Comparison of ENCODE assay signal across 8 cellular contexts in genomic region chr10:110803830-110804338, GRCh38.
DNase-seq lines count a peak whose midpoint lies in the region; ATAC-seq and TF ChIP-seq lines count a peak whose summit lies in the region.

No MANE protein-coding gene starts in this region.

- no peaks in the 10 kb centered on the region for H3K36me3 Mint-ChIP-seq in natural killer cell treated with Interleukin-12 subunit alpha and Interleukin-12 subunit beta and Interleukin-15 and Interleukin-18, amount 100 ng/mL, for 72 hours

- H3K36me3 ChIP-seq in GM06990 (ENCODE audit: control insufficient read depth, insufficient read depth, low read length): no peaks in the 10 kb centered on the region

- H3K9me3 Mint-ChIP-seq in natural killer cell treated with Interleukin-12 subunit alpha and Interleukin-12 subunit beta and Interleukin-15 and Interleukin-18, amount 100 ng/mL, for 72 hours: no peaks in the 10 kb centered on the region

- H3K27ac Mint-ChIP-seq in natural killer cell treated with Interleukin-12 subunit alpha and Interleukin-12 subunit beta and Interleukin-15 and Interleukin-18, amount 100 ng/mL, for 72 hours: peak overlapping the region; percentile 21 to 71

- peak overlapping the region; percentile 26 for H3K4me3 Mint-ChIP-seq in natural killer cell treated with Interleukin-12 subunit alpha and Interleukin-12 subunit beta and Interleukin-15 and Interleukin-18, amount 100 ng/mL, for 72 hours

- ATAC-seq in GM21529 (IDR thresholded peaks at IDR 0.05; ENCODE audit: unreplicated experiment): peak; percentile 47
- ATAC-seq in natural killer cell treated with Interleukin-12 subunit alpha and Interleukin-12 subunit beta and Interleukin-15 and Interleukin-18, amount 100 ng/mL, for 72 hours: peak; percentile 57 to 74

- H3K4me3 ChIP-seq in GM06990 (replicated peaks; ENCODE audit: low read depth, low read length): no peak overlapping the region
- no peak overlapping the region for H3K4me3 ChIP-seq in fibroblast of villous mesenchyme (ENCODE audit: low read depth, low read length)

- DNase-seq in GM06990 (ENCODE audit: extremely low read depth, insufficient read length): no peak
- peak; percentile 79 to 88 for DNase-seq in Kasumi-1 (lab: John Stamatoyannopoulos, UW)
- peak; percentile 51 for DNase-seq in activated CD8-positive, alpha-beta memory T cell treated with anti-CD3 and anti-CD28 coated beads, Interleukin-2, amount 50 U/mL, for 4 hours
- DNase-seq in fibroblast of villous mesenchyme (ENCODE audit: low read depth): peak; percentile 67
- no peak for DNase-seq in natural killer cell treated with Interleukin-12 subunit alpha and Interleukin-12 subunit beta and Interleukin-15 and Interleukin-18, amount 100 ng/mL, for 72 hours (ENCODE audit: low spot score)
- no peak for DNase-seq in NCI-H1417 treated with DMSO at 0.1 percent for 48 hours (lab: John Stamatoyannopoulos, UW)
- no peak for DNase-seq in RPMI8226

- TF ChIP-seq CTCF in GM06990 (IDR thresholded peaks at IDR 0.05; ENCODE audit: insufficient read depth, low read length, poor library complexity, severe bottlenecking) (peak; percentile 92), fibroblast of villous mesenchyme (IDR thresholded peaks at IDR 0.05; ENCODE audit: insufficient read depth, low read depth, low read length) (peak; percentile 81)

- H3K4me1 Mint-ChIP-seq in natural killer cell treated with Interleukin-12 subunit alpha and Interleukin-12 subunit beta and Interleukin-15 and Interleukin-18, amount 100 ng/mL, for 72 hours (ENCODE audit: low read depth in 2 of 2): peaks cover 5 to 20% of the 10 kb centered on the region in 2 donors

- peaks cover 0 to 7% of the 10 kb centered on the region in 2 donors for H3K27me3 Mint-ChIP-seq in natural killer cell treated with Interleukin-12 subunit alpha and Interleukin-12 subunit beta and Interleukin-15 and Interleukin-18, amount 100 ng/mL, for 72 hours

- no peaks in the 10 kb centered on the region for H3K27me3 ChIP-seq in GM06990 (replicated peaks; ENCODE audit: control insufficient read depth, insufficient read depth, low read length)

Comparison
In these comparisons a context has a peak if more than half of its experiments do, and no peak if none do; other contexts are left out.
1. DNase-seq: peak in Kasumi-1 (2 of 2), activated CD8-positive, alpha-beta memory T cell treated with anti-CD3 and anti-CD28 coated beads, Interleukin-2, amount 50 U/mL, for 4 hours (single experiment) and fibroblast of villous mesenchyme (single experiment); none in GM06990 (single experiment), natural killer cell treated with Interleukin-12 subunit alpha and Interleukin-12 subunit beta and Interleukin-15 and Interleukin-18, amount 100 ng/mL, for 72 hours (single experiment), NCI-H1417 treated with DMSO at 0.1 percent for 48 hours (single experiment) and RPMI8226 (single experiment).